In genomic region chr19:23762548-23762883, GRCh38 we compare ENCODE assay signal across 8 cellular contexts. TPM values are rescaled to one million over a fixed set of nuclear protein-coding genes. Genes with fewer than 3 reads are reported as not detected.
A peak's percentile ranks its signal among the peaks of the same experiment; 100 is the strongest.
DNase-seq lines count a peak whose midpoint lies in the region; ATAC-seq and TF ChIP-seq lines count a peak whose summit lies in the region.

No MANE protein-coding gene starts in this region.

- DNase-seq in activated gamma-delta T cell treated with Interleukin-2 at 50 U/mL for 16 hours (peak; percentile 82), activated gamma-delta T cell (lab: John Stamatoyannopoulos, UW) (no peak), astrocyte of the spinal cord (ENCODE audit: low read depth, low spot score) (no peak), lower lobe of right lung (no peak), HuH-7.5 (ENCODE audit: low spot score) (no peak), caudate nucleus (lab: John Stamatoyannopoulos, UW) (no peak), BE2C (no peak)

- 41% methylated on average over 9 of the region's 9 CpGs for WGBS in thymus

- H3K36me3 ChIP-seq in lower lobe of right lung (no peaks in the 10 kb centered on the region), thymus (ENCODE audit: control insufficient read depth, insufficient read depth) (no peaks in the 10 kb centered on the region), BE2C (no peaks in the 10 kb centered on the region)

- in situ Hi-C loops in astrocyte of the spinal cord (cut with HindIII; ENCODE audit: low sequenced_read_pairs): no loop called here

- H3K4me3 ChIP-seq in astrocyte of the spinal cord (ENCODE audit: low read depth, low read length) (peak overlapping the region; percentile 67), lower lobe of right lung (peak overlapping the region; percentile 70), thymus (ENCODE audit: low read length) (peak overlapping the region; percentile 61), BE2C (ENCODE audit: low read depth, low read length) (no peak overlapping the region)

- H3K27me3 ChIP-seq in lower lobe of right lung (ENCODE audit: low read depth) (no peaks in the 10 kb centered on the region), thymus (ENCODE audit: control insufficient read depth, insufficient read depth) (no peaks in the 10 kb centered on the region), BE2C (no peaks in the 10 kb centered on the region)

- peaks cover 10% of the 10 kb centered on the region for H3K4me1 ChIP-seq in lower lobe of right lung
- H3K4me1 ChIP-seq in thymus (ENCODE audit: control insufficient read depth, insufficient read depth, low read length): no peaks in the 10 kb centered on the region
- no peaks in the 10 kb centered on the region for H3K4me1 ChIP-seq in BE2C

- H3K9me3 ChIP-seq in lower lobe of right lung (no peaks in the 10 kb centered on the region), thymus (ENCODE audit: control insufficient read depth) (no peaks in the 10 kb centered on the region), BE2C (no peaks in the 10 kb centered on the region)

- no peak for ATAC-seq in lower lobe of right lung

- TF ChIP-seq CTCF in astrocyte of the spinal cord (IDR thresholded peaks at IDR 0.05; ENCODE audit: low read depth, low read length): no peak
- TF ChIP-seq CTCF in lower lobe of right lung (IDR thresholded peaks at IDR 0.05): no peak
- no peak for TF ChIP-seq CTCF in BE2C (IDR thresholded peaks at IDR 0.05; ENCODE audit: low read depth, low read length)

- intact Hi-C loops in lower lobe of right lung (cut with DNase I): no loop called here

- H3K27ac ChIP-seq in lower lobe of right lung (peak overlapping the region; percentile 87), thymus (ENCODE audit: low read depth) (no peak overlapping the region), caudate nucleus (ENCODE audit: low read depth, low read length) (no peak overlapping the region)

RNA-seq across cellular contexts. Expression of gene ZNF681, which starts 3.8 kb away (rescaled TPM):
- total RNA-seq in lower lobe of right lung: 1.7 TPM
- 2.8 TPM for polyA plus RNA-seq in thymus
- 0.20 TPM for polyA plus RNA-seq in BE2C (2012; ENCODE audit: insufficient read depth, insufficient read length, low read depth)
